ENCODE assay signal across 7 cellular contexts in genomic region chr1:39047374-39048229, GRCh38. TPM values are rescaled to one million over a fixed set of nuclear protein-coding genes. Genes with fewer than 3 reads are reported as not detected.
DNase-seq lines count a peak whose midpoint lies in the region; ATAC-seq and TF ChIP-seq lines count a peak whose summit lies in the region.

No MANE protein-coding gene starts in this region.

- H2BK5ac ChIP-seq in H9 (ENCODE audit: insufficient read length, low read length): no peak overlapping the region

- no peaks in the 10 kb centered on the region for H4K20me1 ChIP-seq in H9 (ENCODE audit: control insufficient read depth, insufficient read depth, insufficient read length)

- no peak overlapping the region for H3K23ac ChIP-seq in H9 (ENCODE audit: insufficient read length, low read depth, low read length)

- H3K36me3 ChIP-seq in thoracic aorta: peaks cover 13% of the 10 kb centered on the region

- ATAC-seq in activated T-helper 17 cell treated with anti-CD3 and anti-CD28 coated beads, Interleukin-2, amount 50 U/mL, for 72 hours (replicated peaks): peak; percentile 23
- peak; percentile 75 for ATAC-seq in thoracic aorta (ENCODE audit: insufficient number of reproducible peaks, low FRiP score, low read depth)

- H3K9me3 ChIP-seq in thoracic aorta (no peaks in the 10 kb centered on the region), H9 (ENCODE audit: control insufficient read depth, low read depth, low read length) (no peaks in the 10 kb centered on the region)

- H3K79me2 ChIP-seq in H9 (ENCODE audit: insufficient read depth, low read length): no peaks in the 10 kb centered on the region

- H3K27me3 ChIP-seq in thoracic aorta (replicated peaks; ENCODE audit: insufficient read depth) (no peaks in the 10 kb centered on the region), H9 (ENCODE audit: insufficient read depth, low read length) (no peaks in the 10 kb centered on the region)

- peaks cover 9% of the 10 kb centered on the region for H3K36me3 Mint-ChIP-seq in activated T-helper 17 cell treated with anti-CD3 and anti-CD28 coated beads, Interleukin-2, amount 50 U/mL, for 72 hours (ENCODE audit: low read depth)
- H3K36me3 Mint-ChIP-seq in H9 (ENCODE audit: insufficient read depth in 1 of 3, low read depth in 3 of 3): peaks cover 5 to 25% (median 22%) of the 10 kb centered on the region in 3 experiments; a peak in 4 of 7 replicates

- H3K79me1 ChIP-seq in H9 (ENCODE audit: insufficient read depth, low read depth, low read length, poor library complexity, severe bottlenecking): no peaks in the 10 kb centered on the region

- H3K18ac ChIP-seq in H9 (ENCODE audit: insufficient read length, low read depth, low read length): no peak overlapping the region

- no peak overlapping the region for H2BK20ac ChIP-seq in H9 (ENCODE audit: low read depth, low read length, poor library complexity, severe bottlenecking)

- H3K27ac Mint-ChIP-seq in activated T-helper 17 cell treated with anti-CD3 and anti-CD28 coated beads, Interleukin-2, amount 50 U/mL, for 72 hours: no peak overlapping the region
- H3K27ac Mint-ChIP-seq in H9: peak overlapping the region in 1 of 3 experiments; percentile 25; a peak in 1 of 7 replicates

- no peak overlapping the region for H2AFZ ChIP-seq in H9 (ENCODE audit: low read length)

- H4K5ac ChIP-seq in H9 (ENCODE audit: insufficient read length, low read depth, low read length): no peak overlapping the region

- H3K9ac ChIP-seq in H9 (ENCODE audit: extremely low read depth, insufficient read length, low read length): no peak overlapping the region

- no peaks in the 10 kb centered on the region for H3K4me1 Mint-ChIP-seq in activated T-helper 17 cell treated with anti-CD3 and anti-CD28 coated beads, Interleukin-2, amount 50 U/mL, for 72 hours
- peaks cover 12 to 22% of the 10 kb centered on the region in 2 experiments for H3K4me1 Mint-ChIP-seq in H9

- H2AK5ac ChIP-seq in H9 (ENCODE audit: insufficient read length, low read length): no peak overlapping the region

- no peaks in the 10 kb centered on the region for H3K9me3 Mint-ChIP-seq in activated T-helper 17 cell treated with anti-CD3 and anti-CD28 coated beads, Interleukin-2, amount 50 U/mL, for 72 hours
- no peaks in the 10 kb centered on the region for H3K9me3 Mint-ChIP-seq in H9

- H3K56ac ChIP-seq in H9 (ENCODE audit: insufficient read length, low read depth, low read length): no peak overlapping the region

- no peak overlapping the region for H3K14ac ChIP-seq in H9 (ENCODE audit: insufficient read depth, low read length)

- no peak overlapping the region for H2BK12ac ChIP-seq in H9 (ENCODE audit: insufficient read length, low read depth, low read length)

- TF ChIP-seq CTCF in HFF-Myc (IDR thresholded peaks at IDR 0.05; ENCODE audit: low read depth, low read length, missing control alignments) (no peak), thoracic aorta (IDR thresholded peaks at IDR 0.05) (no peak), H9 (conservative IDR thresholded peaks at IDR 0.05) (no peak)

- H4K91ac ChIP-seq in H9 (ENCODE audit: insufficient read length, low read depth, low read length): no peak overlapping the region

- H3K4me1 ChIP-seq in thoracic aorta (ENCODE audit: control insufficient read depth in 1 of 2, low read depth in 2 of 2): peaks cover 5 to 10% of the 10 kb centered on the region in 2 donors
- H3K4me1 ChIP-seq in H9 (ENCODE audit: insufficient read depth, low read length): no peaks in the 10 kb centered on the region

- H3K27ac ChIP-seq in thoracic aorta (peak overlapping the region; percentile 68 to 72), H9 (ENCODE audit: insufficient read length, low read depth, low read length) (no peak overlapping the region)

- no peaks in the 10 kb centered on the region for H3K27me3 Mint-ChIP-seq in activated T-helper 17 cell treated with anti-CD3 and anti-CD28 coated beads, Interleukin-2, amount 50 U/mL, for 72 hours
- H3K27me3 Mint-ChIP-seq in H9 (ENCODE audit: low read depth): no peaks in the 10 kb centered on the region; the same call in 1 of the 2 replicates

- H3K4me2 ChIP-seq in H9 (ENCODE audit: insufficient read depth, insufficient read length, low read length): no peak overlapping the region

- no peak overlapping the region for H3K4ac ChIP-seq in H9 (ENCODE audit: low read depth, low read length)

- H2BK120ac ChIP-seq in H9 (ENCODE audit: low read depth, low read length, poor library complexity, severe bottlenecking): no peak overlapping the region

- H3T11ph ChIP-seq in H9 (ENCODE audit: low read length): no peak overlapping the region

- no peak overlapping the region for H4K8ac ChIP-seq in H9 (replicated peaks; ENCODE audit: insufficient read length, low read depth, low read length)

- no peak overlapping the region for H3K4me3 Mint-ChIP-seq in activated T-helper 17 cell treated with anti-CD3 and anti-CD28 coated beads, Interleukin-2, amount 50 U/mL, for 72 hours
- H3K4me3 Mint-ChIP-seq in H9: no peak overlapping the region

- no peaks in the 10 kb centered on the region for H3K23me2 ChIP-seq in H9 (ENCODE audit: insufficient read length, low read depth, low read length, poor library complexity, severe bottlenecking)

- H3K4me3 ChIP-seq in HFF-Myc (replicated peaks; ENCODE audit: low read depth, low read length): no peak overlapping the region
- no peak overlapping the region for H3K4me3 ChIP-seq in thoracic aorta

- H2BK15ac ChIP-seq in H9 (ENCODE audit: low read depth, low read length): no peak overlapping the region

- DNase-seq in HFF-Myc (ENCODE audit: extremely low read depth, low read depth) (peak; percentile 40), inferior parietal cortex (ENCODE audit: extremely low spot score) (peak; percentile 61), thoracic aorta (ENCODE audit: low spot score) (peak; percentile 22), H9 (no peak), NCI-H187 treated with DMSO at 0.1 percent for 48 hours (lab: John Stamatoyannopoulos, UW) (no peak)
- no peak for DNase-seq in stimulated activated CD8-positive, alpha-beta memory T cell treated with anti-CD3 and anti-CD28 coated beads, Interleukin-4, amount 100 ng/mL, for 48 hours

- no CpG with 5 or more reads among the region's 12 CpGs for WGBS in H9 (ENCODE audit: extremely low coverage, insufficient read length, low lambda C conversion rate)

RNA-seq across cellular contexts. Expression of gene NDUFS5, which starts 21.5 kb away (rescaled TPM):
- total RNA-seq in activated T-helper 17 cell treated with anti-CD3 and anti-CD28 coated beads, Interleukin-2, amount 50 U/mL, for 72 hours: 100 to 1,000 TPM; 114 to 199 TPM
- 100 to 1,000 TPM; 258 to 346 TPM for total RNA-seq in thoracic aorta
- total RNA-seq in H9 (2021): 367 and 376 TPM in 2 replicates

RNA-seq across cellular contexts. Expression of gene AKIRIN1, which starts 56.5 kb away (rescaled TPM):
- total RNA-seq in activated T-helper 17 cell treated with anti-CD3 and anti-CD28 coated beads, Interleukin-2, amount 50 U/mL, for 72 hours: 10 to 100 TPM; 52.2 to 54.1 TPM
- 10 to 100 TPM; 45.8 to 47.8 TPM for total RNA-seq in thoracic aorta
- 235 and 237 TPM in 2 replicates for total RNA-seq in H9 (2021)

Comparison
In these comparisons a context has a peak if more than half of its experiments do, and no peak if none do; other contexts are left out.
1. DNase-seq: peak in HFF-Myc (single experiment), inferior parietal cortex (single experiment) and thoracic aorta (single experiment); none in H9 (single experiment), stimulated activated CD8-positive, alpha-beta memory T cell treated with anti-CD3 and anti-CD28 coated beads, Interleukin-4, amount 100 ng/mL, for 48 hours (single experiment) and NCI-H187 treated with DMSO at 0.1 percent for 48 hours (single experiment).